In genomic region chr1:109274533-109275476, GRCh38 we compare ENCODE assay signal across 8 cellular contexts. TPM values are rescaled to one million over a fixed set of nuclear protein-coding genes. Genes with fewer than 3 reads are reported as not detected.
DNase-seq lines count a peak whose midpoint lies in the region; ATAC-seq and TF ChIP-seq lines count a peak whose summit lies in the region.
"Had no signal": no experiment of that assay in that cellular context is flagged by ENCODE, and none has a peak within 500 bp of the region (broad histone marks: within the 10 kb centered on the region; RNA-seq: fewer than 3 reads in every experiment).

No MANE protein-coding gene starts in this region.

- H3K4me3 Mint-ChIP-seq in natural killer cell treated with Interleukin-12 subunit alpha and Interleukin-12 subunit beta and Interleukin-15 and Interleukin-18, amount 100 ng/mL, for 72 hours: no peak overlapping the region
- no peak overlapping the region for H3K4me3 Mint-ChIP-seq in activated CD4-positive, alpha-beta memory T cell treated with anti-CD3 and anti-CD28 coated beads, Interleukin-2, amount 10 ng/mL, durations not matched to agents 7 days and 5 days
- H3K4me3 Mint-ChIP-seq: memory B cell had no signal

- no peaks in the 10 kb centered on the region for H3K27me3 ChIP-seq in HUES6 (ENCODE audit: control insufficient read depth, insufficient read depth, low read length)
- no peaks in the 10 kb centered on the region for H3K27me3 ChIP-seq in SK-N-SH (ENCODE audit: insufficient read depth)
- H3K27me3 ChIP-seq in left ventricle myocardium inferior (ENCODE audit: low read depth): no peaks in the 10 kb centered on the region

- ATAC-seq in natural killer cell treated with Interleukin-12 subunit alpha and Interleukin-12 subunit beta and Interleukin-15 and Interleukin-18, amount 100 ng/mL, for 72 hours: no peak

- H3K79me2 ChIP-seq in SK-N-SH (ENCODE audit: insufficient read depth): no peaks in the 10 kb centered on the region

- peak overlapping the region; percentile 54; the same call in 1 of the 2 replicates for H3K27ac ChIP-seq in HUES6 (ENCODE audit: low read depth, low read length)
- H3K27ac ChIP-seq in SK-N-SH (ENCODE audit: low read depth in 2 of 2, low read length in 1 of 2): peak overlapping the region in 1 of 2 experiments; percentile 83; a peak in 2 of 4 replicates
- H3K27ac ChIP-seq in left ventricle myocardium inferior (replicated peaks): no peak overlapping the region

- no peak overlapping the region for H3K27ac Mint-ChIP-seq in natural killer cell treated with Interleukin-12 subunit alpha and Interleukin-12 subunit beta and Interleukin-15 and Interleukin-18, amount 100 ng/mL, for 72 hours
- H3K27ac Mint-ChIP-seq in activated CD4-positive, alpha-beta memory T cell treated with anti-CD3 and anti-CD28 coated beads, Interleukin-2, amount 10 ng/mL, durations not matched to agents 7 days and 5 days: no peak overlapping the region
- H3K27ac Mint-ChIP-seq: memory B cell had no signal

- H2AFZ ChIP-seq in SK-N-SH (ENCODE audit: low read depth): no peak overlapping the region

- TF ChIP-seq CTCF in SK-N-SH (IDR thresholded peaks at IDR 0.05) (no peak), left ventricle myocardium inferior (IDR thresholded peaks at IDR 0.05; ENCODE audit: borderline replicate concordance) (no peak)

- POLR2A ChIA-PET in SK-N-SH (lab: Yijun Ruan, JAX): no interaction called here
- POLR2A ChIA-PET in activated CD4-positive, alpha-beta memory T cell treated with anti-CD3 and anti-CD28 coated beads, Interleukin-2, amount 10 ng/mL, durations not matched to agents 7 days and 5 days (lab: Charles Lee): no interaction called here

- peak overlapping the region; percentile 12 for H3K4me2 ChIP-seq in SK-N-SH

- H3K4me3 ChIP-seq in HUES6 (ENCODE audit: low read depth, low read length): peak overlapping the region; percentile 38; the same call in 1 of the 2 replicates
- H3K4me3 ChIP-seq in SK-N-SH (ENCODE audit: low read depth in 2 of 2, low read length in 1 of 2): no peak overlapping the region
- no peak overlapping the region for H3K4me3 ChIP-seq in left ventricle myocardium inferior

- CTCF ChIA-PET in SK-N-SH (lab: Yijun Ruan, JAX): interaction anchor here (0.7 to 1.0 kb wide), 2 partner anchors 11 to 257 kb away, joined by 3 to 5 read pairs; no protein-coding TSS in a partner anchor
- CTCF ChIA-PET in activated CD4-positive, alpha-beta memory T cell treated with anti-CD3 and anti-CD28 coated beads, Interleukin-2, amount 10 ng/mL, durations not matched to agents 7 days and 5 days (lab: Charles Lee): interaction anchor here (5.3 kb wide), 1 partner anchor 125 kb away, joined by 144 read pairs; the partner anchor contains the start of gene SORT1

- H4K20me1 ChIP-seq in SK-N-SH (ENCODE audit: insufficient read depth): no peaks in the 10 kb centered on the region

- peaks cover 16% of the 10 kb centered on the region for H3F3A ChIP-seq in SK-N-SH (replicated peaks; ENCODE audit: insufficient read depth)

- H3K9me3 ChIP-seq in HUES6 (ENCODE audit: control insufficient read depth, insufficient read depth, low read depth, low read length) (no peaks in the 10 kb centered on the region), SK-N-SH (no peaks in the 10 kb centered on the region), left ventricle myocardium inferior (replicated peaks) (no peaks in the 10 kb centered on the region)

- peaks cover 4 to 6% of the 10 kb centered on the region in 2 donors for H3K4me1 Mint-ChIP-seq in natural killer cell treated with Interleukin-12 subunit alpha and Interleukin-12 subunit beta and Interleukin-15 and Interleukin-18, amount 100 ng/mL, for 72 hours (ENCODE audit: low read depth in 2 of 2)
- H3K4me1 Mint-ChIP-seq in activated CD4-positive, alpha-beta memory T cell treated with anti-CD3 and anti-CD28 coated beads, Interleukin-2, amount 10 ng/mL, durations not matched to agents 7 days and 5 days: peaks cover 20% of the 10 kb centered on the region

- TF ChIP-seq RAD21 in SK-N-SH (IDR thresholded peaks at IDR 0.05; ENCODE audit: low read length): no peak

- H3K36me3 Mint-ChIP-seq in natural killer cell treated with Interleukin-12 subunit alpha and Interleukin-12 subunit beta and Interleukin-15 and Interleukin-18, amount 100 ng/mL, for 72 hours: no peaks in the 10 kb centered on the region
- H3K36me3 Mint-ChIP-seq in activated CD4-positive, alpha-beta memory T cell treated with anti-CD3 and anti-CD28 coated beads, Interleukin-2, amount 10 ng/mL, durations not matched to agents 7 days and 5 days (ENCODE audit: low read depth): peaks cover 11% of the 10 kb centered on the region
- H3K36me3 Mint-ChIP-seq: memory B cell had no signal

- intact Hi-C loops in left ventricle myocardium inferior (cut with micrococcal nuclease): loop anchor here (10.0 kb wide), 1 partner anchor 240 kb away; no protein-coding TSS in a partner anchor

- peaks cover 28% of the 10 kb centered on the region for H3K4me1 ChIP-seq in HUES6 (ENCODE audit: control insufficient read depth, insufficient read depth, low read length)
- H3K4me1 ChIP-seq in SK-N-SH (ENCODE audit: control insufficient read depth in 1 of 2, insufficient read depth in 2 of 2, low read depth in 1 of 2, low read length in 1 of 2): peaks cover 15 to 25% of the 10 kb centered on the region in 2 experiments
- peaks cover 7% of the 10 kb centered on the region for H3K4me1 ChIP-seq in left ventricle myocardium inferior

- no peaks in the 10 kb centered on the region for H3K9me3 Mint-ChIP-seq in natural killer cell treated with Interleukin-12 subunit alpha and Interleukin-12 subunit beta and Interleukin-15 and Interleukin-18, amount 100 ng/mL, for 72 hours
- no peaks in the 10 kb centered on the region for H3K9me3 Mint-ChIP-seq in activated CD4-positive, alpha-beta memory T cell treated with anti-CD3 and anti-CD28 coated beads, Interleukin-2, amount 10 ng/mL, durations not matched to agents 7 days and 5 days
- H3K9me3 Mint-ChIP-seq: memory B cell had no signal

- 56% methylated on average over 15 of the region's 24 CpGs for WGBS in SK-N-SH (ENCODE audit: low lambda C conversion rate)

- DNase-seq in SK-N-SH (peak; percentile 65), left ventricle myocardium inferior (peak; percentile 29), superior temporal gyrus (ENCODE audit: extremely low spot score) (peak; percentile 19), GM19240 (ENCODE audit: insufficient read length, low spot score) (no peak)
- no peak for DNase-seq in natural killer cell treated with Interleukin-12 subunit alpha and Interleukin-12 subunit beta and Interleukin-15 and Interleukin-18, amount 100 ng/mL, for 72 hours (ENCODE audit: low spot score)
- no peak for DNase-seq in activated CD4-positive, alpha-beta memory T cell treated with anti-CD3 and anti-CD28 coated beads, Interleukin-2, amount 10 ng/mL, durations not matched to agents 7 days and 5 days

- no peaks in the 10 kb centered on the region for H3K27me3 Mint-ChIP-seq in natural killer cell treated with Interleukin-12 subunit alpha and Interleukin-12 subunit beta and Interleukin-15 and Interleukin-18, amount 100 ng/mL, for 72 hours
- H3K27me3 Mint-ChIP-seq in activated CD4-positive, alpha-beta memory T cell treated with anti-CD3 and anti-CD28 coated beads, Interleukin-2, amount 10 ng/mL, durations not matched to agents 7 days and 5 days: no peaks in the 10 kb centered on the region

- no peak for TF ChIP-seq EP300 in SK-N-SH (IDR thresholded peaks at IDR 0.05; ENCODE audit: borderline replicate concordance in 1 of 2, low read depth in 1 of 2, low read length in 1 of 2)

- H3K9me2 ChIP-seq in SK-N-SH: no peaks in the 10 kb centered on the region

- H3K36me3 ChIP-seq in HUES6 (ENCODE audit: control insufficient read depth, insufficient read depth, low read length) (peaks cover 33% of the 10 kb centered on the region), SK-N-SH (replicated peaks in 1 of 2; ENCODE audit: control insufficient read depth in 1 of 2, insufficient read depth in 2 of 2, low read length in 1 of 2) (no peaks in the 10 kb centered on the region), left ventricle myocardium inferior (no peaks in the 10 kb centered on the region)

- H3K9ac ChIP-seq in HUES6 (ENCODE audit: low read length) (peak overlapping the region; percentile 57), SK-N-SH (no peak overlapping the region; the same call in 1 of the 2 replicates)

TF ChIP-seq in SK-N-SH, 30 proteins besides CTCF, POLR2A, EP300 and RAD21 (continues in another document):
- TF ChIP-seq TAF1 (IDR thresholded peaks at IDR 0.05; ENCODE audit: borderline replicate concordance, low read depth, low read length) (no peak), JUND (IDR thresholded peaks at IDR 0.05) (peak; percentile 40; the same call in 1 of the 2 replicates), FOSL2 (IDR thresholded peaks at IDR 0.05; ENCODE audit: borderline replicate concordance, low read depth) (peak; percentile 70)
- TF ChIP-seq, protein P1, sequence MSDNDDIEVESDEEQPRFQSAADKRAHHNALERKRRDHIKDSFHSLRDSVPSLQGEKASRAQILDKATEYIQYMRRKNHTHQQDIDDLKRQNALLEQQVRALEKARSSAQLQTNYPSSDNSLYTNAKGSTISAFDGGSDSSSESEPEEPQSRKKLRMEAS (IDR thresholded peaks at IDR 0.05; ENCODE audit: low read depth): 0 out of 2 replicates have a peak, but pooled peaks have one; percentile 50

RNA-seq across cellular contexts. Expression of gene PSRC1, which starts 8.1 kb away (rescaled TPM):
- polyA plus RNA-seq in SK-N-SH (2012; rRNA removed): 19.4 and 20.3 TPM in 2 replicates
- 8.7 and 10.6 TPM in 2 replicates for polyA plus RNA-seq in SK-N-SH (2012; cell fraction: cytosol; rRNA removed)
- polyA plus RNA-seq in SK-N-SH (2012; cell fraction: nucleus; rRNA removed): 69.0 and 95.3 TPM in 2 replicates
- 0.80 TPM for total RNA-seq in left ventricle myocardium inferior
- 10 to 100 TPM in 1 of 2 donors, 1 to 10 TPM in 1; 4.7 to 16.2 TPM for total RNA-seq in natural killer cell treated with Interleukin-12 subunit alpha and Interleukin-12 subunit beta and Interleukin-15 and Interleukin-18, amount 100 ng/mL, for 72 hours
- 10 to 100 TPM; 27.0 to 28.7 TPM for total RNA-seq in activated CD4-positive, alpha-beta memory T cell treated with anti-CD3 and anti-CD28 coated beads, Interleukin-2, amount 10 ng/mL, durations not matched to agents 7 days and 5 days

RNA-seq across cellular contexts. Expression of gene CELSR2, which starts 25.5 kb away (rescaled TPM):
- polyA plus RNA-seq in SK-N-SH (2012; rRNA removed): 1.7 and 3.5 TPM in 2 replicates
- 2.0 and 3.3 TPM in 2 replicates for polyA plus RNA-seq in SK-N-SH (2012; cell fraction: cytosol; rRNA removed)
- polyA plus RNA-seq in SK-N-SH (2012; cell fraction: nucleus; rRNA removed): 9.3 and 12.7 TPM in 2 replicates
- 4.2 TPM for total RNA-seq in left ventricle myocardium inferior
- total RNA-seq in natural killer cell treated with Interleukin-12 subunit alpha and Interleukin-12 subunit beta and Interleukin-15 and Interleukin-18, amount 100 ng/mL, for 72 hours: 1 to 10 TPM; 1.5 to 2.6 TPM
- 1 to 10 TPM; 2.0 to 2.2 TPM for total RNA-seq in activated CD4-positive, alpha-beta memory T cell treated with anti-CD3 and anti-CD28 coated beads, Interleukin-2, amount 10 ng/mL, durations not matched to agents 7 days and 5 days

RNA-seq across cellular contexts. Expression of gene MYBPHL, which starts 32.0 kb away (rescaled TPM):
- polyA plus RNA-seq in SK-N-SH (2012; rRNA removed): 0.07 TPM in 1 of 2 replicates, not detected in the other
- polyA plus RNA-seq in SK-N-SH (2012; cell fraction: cytosol; rRNA removed): 0.03 and 0.04 TPM in 2 replicates
- 0.06 and 0.63 TPM in 2 replicates for polyA plus RNA-seq in SK-N-SH (2012; cell fraction: nucleus; rRNA removed)
- 0.22 TPM for total RNA-seq in left ventricle myocardium inferior
- total RNA-seq in natural killer cell treated with Interleukin-12 subunit alpha and Interleukin-12 subunit beta and Interleukin-15 and Interleukin-18, amount 100 ng/mL, for 72 hours: not detected
- not detected for total RNA-seq in activated CD4-positive, alpha-beta memory T cell treated with anti-CD3 and anti-CD28 coated beads, Interleukin-2, amount 10 ng/mL, durations not matched to agents 7 days and 5 days

Comparison
In these comparisons a context has a peak if more than half of its experiments do, and no peak if none do; other contexts are left out.
1. DNase-seq: peak in SK-N-SH (single experiment), left ventricle myocardium inferior (single experiment) and superior temporal gyrus (single experiment); none in natural killer cell treated with Interleukin-12 subunit alpha and Interleukin-12 subunit beta and Interleukin-15 and Interleukin-18, amount 100 ng/mL, for 72 hours (single experiment), GM19240 (single experiment) and activated CD4-positive, alpha-beta memory T cell treated with anti-CD3 and anti-CD28 coated beads, Interleukin-2, amount 10 ng/mL, durations not matched to agents 7 days and 5 days (single experiment).